Comparison of ENCODE assay signal across 1 cellular context in the genomic region with DNA sequence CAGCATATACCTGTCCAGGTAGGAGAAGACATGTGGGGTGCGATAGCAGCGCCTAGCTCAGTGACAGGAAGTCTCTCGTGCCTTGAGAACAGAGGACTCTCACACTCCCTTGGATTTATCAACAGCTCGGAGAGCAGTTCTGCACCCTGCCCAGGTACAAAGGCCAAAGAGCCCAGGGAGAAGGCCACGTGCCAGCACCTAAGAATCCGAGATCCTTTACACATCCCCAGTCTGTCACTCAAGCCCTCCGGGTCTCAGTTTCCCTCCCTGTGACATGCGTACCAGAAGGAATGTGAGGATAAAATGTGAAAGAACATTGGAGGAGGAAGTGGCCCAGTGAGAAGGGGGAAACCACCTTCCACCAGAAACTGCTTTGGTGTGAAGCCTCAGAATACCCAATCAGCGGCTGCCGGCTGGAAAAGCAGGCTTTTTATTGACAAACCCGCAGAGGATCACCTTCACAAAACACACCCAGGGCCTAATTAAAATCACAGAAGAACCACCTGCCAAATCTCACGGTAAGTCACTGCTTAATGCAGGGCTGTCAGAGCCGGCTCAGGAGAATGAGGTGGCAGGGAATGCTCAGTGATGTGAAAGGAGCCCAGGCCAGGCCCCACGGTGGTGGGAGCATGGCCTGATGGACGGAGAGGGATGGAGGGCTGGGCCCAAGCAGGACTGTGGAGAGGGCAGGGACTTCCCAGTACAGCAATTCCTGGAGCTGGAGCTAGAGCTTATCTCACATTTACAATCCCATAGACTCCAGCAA.
TF ChIP-seq lines count a peak whose summit lies in the region.

No MANE protein-coding gene starts in this region.

TF ChIP-seq in HepG2, 621 proteins besides CTCF, POLR2A, EP300 and RAD21 (continued from another document and continues in another):
- TF ChIP-seq ZBTB20 (CRISPR knock-in tag; IDR thresholded peaks at IDR 0.05; ENCODE audit: borderline replicate concordance, low read depth): no peak
- peak; percentile 68; the same call in 1 of the 2 replicates for TF ChIP-seq MYC (CRISPR knock-in tag; IDR thresholded peaks at IDR 0.05; ENCODE audit: borderline replicate concordance)
- 0 out of 2 replicates have a peak, but pooled peaks have one; percentile 13 for TF ChIP-seq HOXA3 (CRISPR knock-in tag; IDR thresholded peaks at IDR 0.05)
- TF ChIP-seq, protein P1, sequence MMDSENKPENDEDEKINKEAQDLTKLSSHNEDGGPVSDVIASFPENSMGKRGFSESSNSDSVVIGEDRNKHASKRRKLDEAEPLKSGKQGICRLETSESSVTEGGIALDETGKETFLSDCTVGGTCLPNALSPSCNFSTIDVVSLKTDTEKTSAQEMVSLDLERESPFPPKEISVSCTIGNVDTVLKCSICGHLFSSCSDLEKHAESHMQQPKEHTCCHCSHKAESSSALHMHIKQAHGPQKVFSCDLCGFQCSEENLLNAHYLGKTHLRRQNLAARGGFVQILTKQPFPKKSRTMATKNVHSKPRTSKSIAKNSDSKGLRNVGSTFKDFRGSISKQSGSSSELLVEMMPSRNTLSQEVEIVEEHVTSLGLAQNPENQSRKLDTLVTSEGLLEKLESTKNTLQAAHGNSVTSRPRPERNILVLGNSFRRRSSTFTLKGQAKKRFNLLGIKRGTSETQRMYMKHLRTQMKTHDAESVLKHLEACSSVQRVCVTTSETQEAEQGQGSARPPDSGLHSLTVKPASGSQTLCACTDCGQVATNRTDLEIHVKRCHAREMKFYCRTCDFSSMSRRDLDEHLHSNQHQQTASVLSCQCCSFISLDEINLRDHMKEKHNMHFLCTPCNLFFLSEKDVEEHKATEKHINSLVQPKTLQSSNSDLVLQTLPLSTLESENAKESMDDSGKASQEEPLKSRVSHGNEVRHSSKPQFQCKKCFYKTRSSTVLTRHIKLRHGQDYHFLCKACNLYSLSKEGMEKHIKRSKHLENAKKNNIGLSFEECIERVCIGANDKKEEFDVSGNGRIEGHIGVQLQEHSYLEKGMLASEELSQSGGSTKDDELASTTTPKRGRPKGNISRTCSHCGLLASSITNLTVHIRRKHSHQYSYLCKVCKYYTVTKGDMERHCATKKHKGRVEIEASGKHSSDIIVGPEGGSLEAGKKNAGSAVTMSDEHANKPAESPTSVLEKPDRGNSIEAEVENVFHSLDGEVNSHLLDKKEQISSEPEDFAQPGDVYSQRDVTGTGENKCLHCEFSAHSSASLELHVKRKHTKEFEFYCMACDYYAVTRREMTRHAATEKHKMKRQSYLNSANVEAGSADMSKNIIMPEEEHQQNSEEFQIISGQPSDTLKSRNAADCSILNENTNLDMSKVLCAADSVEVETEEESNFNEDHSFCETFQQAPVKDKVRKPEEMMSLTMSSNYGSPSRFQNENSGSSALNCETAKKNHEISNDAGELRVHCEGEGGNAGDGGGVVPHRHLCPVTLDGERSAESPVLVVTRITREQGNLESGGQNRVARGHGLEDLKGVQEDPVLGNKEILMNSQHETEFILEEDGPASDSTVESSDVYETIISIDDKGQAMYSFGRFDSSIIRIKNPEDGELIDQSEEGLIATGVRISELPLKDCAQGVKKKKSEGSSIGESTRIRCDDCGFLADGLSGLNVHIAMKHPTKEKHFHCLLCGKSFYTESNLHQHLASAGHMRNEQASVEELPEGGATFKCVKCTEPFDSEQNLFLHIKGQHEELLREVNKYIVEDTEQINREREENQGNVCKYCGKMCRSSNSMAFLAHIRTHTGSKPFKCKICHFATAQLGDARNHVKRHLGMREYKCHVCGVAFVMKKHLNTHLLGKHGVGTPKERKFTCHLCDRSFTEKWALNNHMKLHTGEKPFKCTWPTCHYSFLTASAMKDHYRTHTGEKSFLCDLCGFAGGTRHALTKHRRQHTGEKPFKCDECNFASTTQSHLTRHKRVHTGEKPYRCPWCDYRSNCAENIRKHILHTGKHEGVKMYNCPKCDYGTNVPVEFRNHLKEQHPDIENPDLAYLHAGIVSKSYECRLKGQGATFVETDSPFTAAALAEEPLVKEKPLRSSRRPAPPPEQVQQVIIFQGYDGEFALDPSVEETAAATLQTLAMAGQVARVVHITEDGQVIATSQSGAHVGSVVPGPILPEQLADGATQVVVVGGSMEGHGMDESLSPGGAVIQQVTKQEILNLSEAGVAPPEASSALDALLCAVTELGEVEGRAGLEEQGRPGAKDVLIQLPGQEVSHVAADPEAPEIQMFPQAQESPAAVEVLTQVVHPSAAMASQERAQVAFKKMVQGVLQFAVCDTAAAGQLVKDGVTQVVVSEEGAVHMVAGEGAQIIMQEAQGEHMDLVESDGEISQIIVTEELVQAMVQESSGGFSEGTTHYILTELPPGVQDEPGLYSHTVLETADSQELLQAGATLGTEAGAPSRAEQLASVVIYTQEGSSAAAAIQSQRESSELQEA (CRISPR knock-in tag; IDR thresholded peaks at IDR 0.05; ENCODE audit: not compliant biosample characterization): no peak
- no peak for TF ChIP-seq POLR2G (IDR thresholded peaks at IDR 0.05; ENCODE audit: low read depth, low read length)
- peak; percentile 51 for TF ChIP-seq BHLHE40 (IDR thresholded peaks at IDR 0.05; ENCODE audit: low read length)
- TF ChIP-seq ZFX (CRISPR knock-in tag; IDR thresholded peaks at IDR 0.05; ENCODE audit: low read depth): 0 out of 2 replicates have a peak, but pooled peaks have one; percentile 16
- no peak for TF ChIP-seq NFATC3 (CRISPR knock-in tag; IDR thresholded peaks at IDR 0.05)
- TF ChIP-seq, protein P2, sequence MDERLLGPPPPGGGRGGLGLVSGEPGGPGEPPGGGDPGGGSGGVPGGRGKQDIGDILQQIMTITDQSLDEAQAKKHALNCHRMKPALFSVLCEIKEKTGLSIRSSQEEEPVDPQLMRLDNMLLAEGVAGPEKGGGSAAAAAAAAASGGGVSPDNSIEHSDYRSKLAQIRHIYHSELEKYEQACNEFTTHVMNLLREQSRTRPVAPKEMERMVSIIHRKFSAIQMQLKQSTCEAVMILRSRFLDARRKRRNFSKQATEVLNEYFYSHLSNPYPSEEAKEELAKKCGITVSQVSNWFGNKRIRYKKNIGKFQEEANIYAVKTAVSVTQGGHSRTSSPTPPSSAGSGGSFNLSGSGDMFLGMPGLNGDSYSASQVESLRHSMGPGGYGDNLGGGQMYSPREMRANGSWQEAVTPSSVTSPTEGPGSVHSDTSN (CRISPR knock-in tag; IDR thresholded peaks at IDR 0.05): no peak
- TF ChIP-seq EHMT2 (IDR thresholded peaks at IDR 0.05; ENCODE audit: borderline replicate concordance, low read depth, low read length): no peak
- TF ChIP-seq HNF4A (CRISPR knock-in tag; IDR thresholded peaks at IDR 0.05): peak; percentile 88
- peak; percentile 79 for TF ChIP-seq ZEB1 (IDR thresholded peaks at IDR 0.05; ENCODE audit: insufficient replicate concordance, low read depth)
- TF ChIP-seq MEIS1 (CRISPR knock-in tag; IDR thresholded peaks at IDR 0.05; ENCODE audit: borderline replicate concordance): no peak
- TF ChIP-seq SOX6 (IDR thresholded peaks at IDR 0.05): no peak
- TF ChIP-seq SOX6 (CRISPR knock-in tag; IDR thresholded peaks at IDR 0.05): peak; percentile 28; the same call in 1 of the 2 replicates
- TF ChIP-seq, protein P3, sequence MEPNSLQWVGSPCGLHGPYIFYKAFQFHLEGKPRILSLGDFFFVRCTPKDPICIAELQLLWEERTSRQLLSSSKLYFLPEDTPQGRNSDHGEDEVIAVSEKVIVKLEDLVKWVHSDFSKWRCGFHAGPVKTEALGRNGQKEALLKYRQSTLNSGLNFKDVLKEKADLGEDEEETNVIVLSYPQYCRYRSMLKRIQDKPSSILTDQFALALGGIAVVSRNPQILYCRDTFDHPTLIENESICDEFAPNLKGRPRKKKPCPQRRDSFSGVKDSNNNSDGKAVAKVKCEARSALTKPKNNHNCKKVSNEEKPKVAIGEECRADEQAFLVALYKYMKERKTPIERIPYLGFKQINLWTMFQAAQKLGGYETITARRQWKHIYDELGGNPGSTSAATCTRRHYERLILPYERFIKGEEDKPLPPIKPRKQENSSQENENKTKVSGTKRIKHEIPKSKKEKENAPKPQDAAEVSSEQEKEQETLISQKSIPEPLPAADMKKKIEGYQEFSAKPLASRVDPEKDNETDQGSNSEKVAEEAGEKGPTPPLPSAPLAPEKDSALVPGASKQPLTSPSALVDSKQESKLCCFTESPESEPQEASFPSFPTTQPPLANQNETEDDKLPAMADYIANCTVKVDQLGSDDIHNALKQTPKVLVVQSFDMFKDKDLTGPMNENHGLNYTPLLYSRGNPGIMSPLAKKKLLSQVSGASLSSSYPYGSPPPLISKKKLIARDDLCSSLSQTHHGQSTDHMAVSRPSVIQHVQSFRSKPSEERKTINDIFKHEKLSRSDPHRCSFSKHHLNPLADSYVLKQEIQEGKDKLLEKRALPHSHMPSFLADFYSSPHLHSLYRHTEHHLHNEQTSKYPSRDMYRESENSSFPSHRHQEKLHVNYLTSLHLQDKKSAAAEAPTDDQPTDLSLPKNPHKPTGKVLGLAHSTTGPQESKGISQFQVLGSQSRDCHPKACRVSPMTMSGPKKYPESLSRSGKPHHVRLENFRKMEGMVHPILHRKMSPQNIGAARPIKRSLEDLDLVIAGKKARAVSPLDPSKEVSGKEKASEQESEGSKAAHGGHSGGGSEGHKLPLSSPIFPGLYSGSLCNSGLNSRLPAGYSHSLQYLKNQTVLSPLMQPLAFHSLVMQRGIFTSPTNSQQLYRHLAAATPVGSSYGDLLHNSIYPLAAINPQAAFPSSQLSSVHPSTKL (CRISPR knock-in tag; IDR thresholded peaks at IDR 0.05): peak; percentile 35; the same call in 1 of the 2 replicates
- peak; percentile 54; the same call in 1 of the 2 replicates for TF ChIP-seq ARNTL (CRISPR knock-in tag; IDR thresholded peaks at IDR 0.05)
- no peak for TF ChIP-seq CCAR2 (optimal IDR thresholded peaks at IDR 0.05; ENCODE audit: low read depth, low read length)
- no peak for TF ChIP-seq CENPT (CRISPR knock-in tag; IDR thresholded peaks at IDR 0.05; ENCODE audit: low read depth)
- TF ChIP-seq, protein P4, sequence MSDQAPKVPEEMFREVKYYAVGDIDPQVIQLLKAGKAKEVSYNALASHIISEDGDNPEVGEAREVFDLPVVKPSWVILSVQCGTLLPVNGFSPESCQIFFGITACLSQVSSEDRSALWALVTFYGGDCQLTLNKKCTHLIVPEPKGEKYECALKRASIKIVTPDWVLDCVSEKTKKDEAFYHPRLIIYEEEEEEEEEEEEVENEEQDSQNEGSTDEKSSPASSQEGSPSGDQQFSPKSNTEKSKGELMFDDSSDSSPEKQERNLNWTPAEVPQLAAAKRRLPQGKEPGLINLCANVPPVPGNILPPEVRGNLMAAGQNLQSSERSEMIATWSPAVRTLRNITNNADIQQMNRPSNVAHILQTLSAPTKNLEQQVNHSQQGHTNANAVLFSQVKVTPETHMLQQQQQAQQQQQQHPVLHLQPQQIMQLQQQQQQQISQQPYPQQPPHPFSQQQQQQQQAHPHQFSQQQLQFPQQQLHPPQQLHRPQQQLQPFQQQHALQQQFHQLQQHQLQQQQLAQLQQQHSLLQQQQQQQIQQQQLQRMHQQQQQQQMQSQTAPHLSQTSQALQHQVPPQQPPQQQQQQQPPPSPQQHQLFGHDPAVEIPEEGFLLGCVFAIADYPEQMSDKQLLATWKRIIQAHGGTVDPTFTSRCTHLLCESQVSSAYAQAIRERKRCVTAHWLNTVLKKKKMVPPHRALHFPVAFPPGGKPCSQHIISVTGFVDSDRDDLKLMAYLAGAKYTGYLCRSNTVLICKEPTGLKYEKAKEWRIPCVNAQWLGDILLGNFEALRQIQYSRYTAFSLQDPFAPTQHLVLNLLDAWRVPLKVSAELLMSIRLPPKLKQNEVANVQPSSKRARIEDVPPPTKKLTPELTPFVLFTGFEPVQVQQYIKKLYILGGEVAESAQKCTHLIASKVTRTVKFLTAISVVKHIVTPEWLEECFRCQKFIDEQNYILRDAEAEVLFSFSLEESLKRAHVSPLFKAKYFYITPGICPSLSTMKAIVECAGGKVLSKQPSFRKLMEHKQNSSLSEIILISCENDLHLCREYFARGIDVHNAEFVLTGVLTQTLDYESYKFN (CRISPR knock-in tag; conservative IDR thresholded peaks at IDR 0.05): 0 out of 2 replicates have a peak, but pooled peaks have one; percentile 28
- peak; percentile 55 for TF ChIP-seq HNF4G (IDR thresholded peaks at IDR 0.05; ENCODE audit: borderline replicate concordance, low read depth, low read length)
- TF ChIP-seq HNF4G (CRISPR knock-in tag; IDR thresholded peaks at IDR 0.05; ENCODE audit: borderline replicate concordance, low read depth): no peak
- TF ChIP-seq, protein P5, sequence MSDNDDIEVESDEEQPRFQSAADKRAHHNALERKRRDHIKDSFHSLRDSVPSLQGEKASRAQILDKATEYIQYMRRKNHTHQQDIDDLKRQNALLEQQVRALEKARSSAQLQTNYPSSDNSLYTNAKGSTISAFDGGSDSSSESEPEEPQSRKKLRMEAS (IDR thresholded peaks at IDR 0.05): peak; percentile 73
- TF ChIP-seq, protein P6, sequence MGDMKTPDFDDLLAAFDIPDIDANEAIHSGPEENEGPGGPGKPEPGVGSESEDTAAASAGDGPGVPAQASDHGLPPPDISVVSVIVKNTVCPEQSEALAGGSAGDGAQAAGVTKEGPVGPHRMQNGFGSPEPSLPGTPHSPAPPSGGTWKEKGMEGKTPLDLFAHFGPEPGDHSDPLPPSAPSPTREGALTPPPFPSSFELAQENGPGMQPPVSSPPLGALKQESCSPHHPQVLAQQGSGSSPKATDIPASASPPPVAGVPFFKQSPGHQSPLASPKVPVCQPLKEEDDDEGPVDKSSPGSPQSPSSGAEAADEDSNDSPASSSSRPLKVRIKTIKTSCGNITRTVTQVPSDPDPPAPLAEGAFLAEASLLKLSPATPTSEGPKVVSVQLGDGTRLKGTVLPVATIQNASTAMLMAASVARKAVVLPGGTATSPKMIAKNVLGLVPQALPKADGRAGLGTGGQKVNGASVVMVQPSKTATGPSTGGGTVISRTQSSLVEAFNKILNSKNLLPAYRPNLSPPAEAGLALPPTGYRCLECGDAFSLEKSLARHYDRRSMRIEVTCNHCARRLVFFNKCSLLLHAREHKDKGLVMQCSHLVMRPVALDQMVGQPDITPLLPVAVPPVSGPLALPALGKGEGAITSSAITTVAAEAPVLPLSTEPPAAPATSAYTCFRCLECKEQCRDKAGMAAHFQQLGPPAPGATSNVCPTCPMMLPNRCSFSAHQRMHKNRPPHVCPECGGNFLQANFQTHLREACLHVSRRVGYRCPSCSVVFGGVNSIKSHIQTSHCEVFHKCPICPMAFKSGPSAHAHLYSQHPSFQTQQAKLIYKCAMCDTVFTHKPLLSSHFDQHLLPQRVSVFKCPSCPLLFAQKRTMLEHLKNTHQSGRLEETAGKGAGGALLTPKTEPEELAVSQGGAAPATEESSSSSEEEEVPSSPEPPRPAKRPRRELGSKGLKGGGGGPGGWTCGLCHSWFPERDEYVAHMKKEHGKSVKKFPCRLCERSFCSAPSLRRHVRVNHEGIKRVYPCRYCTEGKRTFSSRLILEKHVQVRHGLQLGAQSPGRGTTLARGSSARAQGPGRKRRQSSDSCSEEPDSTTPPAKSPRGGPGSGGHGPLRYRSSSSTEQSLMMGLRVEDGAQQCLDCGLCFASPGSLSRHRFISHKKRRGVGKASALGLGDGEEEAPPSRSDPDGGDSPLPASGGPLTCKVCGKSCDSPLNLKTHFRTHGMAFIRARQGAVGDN (CRISPR knock-in tag; IDR thresholded peaks at IDR 0.05): peak; percentile 47
